ENCODE assay signal across 9 cellular contexts in the genomic region with DNA sequence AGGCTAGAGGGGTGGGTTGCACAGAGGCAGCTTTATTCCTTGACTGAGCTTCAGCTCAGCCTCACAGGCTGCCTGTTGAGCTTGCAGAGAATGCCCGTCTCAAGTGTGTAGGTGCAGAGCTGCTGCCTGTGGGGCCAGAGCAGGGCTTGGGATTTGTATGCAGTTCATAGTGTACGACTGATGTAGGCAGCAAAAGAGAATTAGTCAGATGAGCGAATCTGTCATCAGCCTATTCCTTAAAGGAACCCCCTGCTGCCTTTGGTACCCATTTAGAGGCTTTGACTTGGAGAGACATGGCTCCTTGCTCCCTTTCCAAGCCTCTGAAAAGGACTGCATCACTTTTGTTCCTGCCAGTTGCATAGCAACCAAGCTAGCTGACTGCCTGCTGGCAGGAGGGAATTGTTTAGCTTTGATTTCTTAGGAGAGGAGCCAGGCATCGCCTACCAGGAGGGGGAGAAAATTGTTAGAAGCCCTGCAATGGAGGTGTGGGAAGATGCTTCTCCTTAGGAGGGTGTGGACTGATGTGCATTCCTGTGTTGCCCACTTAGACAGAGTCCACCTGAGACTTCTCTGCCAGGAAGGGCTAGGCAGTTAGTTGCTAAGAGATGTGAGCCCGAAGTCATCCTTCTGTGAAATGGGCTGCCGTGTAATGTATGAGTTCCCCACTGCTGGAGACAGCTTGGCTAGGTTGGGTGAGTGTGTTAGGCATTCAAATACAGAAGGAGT. TPM values are rescaled to one million over a fixed set of nuclear protein-coding genes. Genes with fewer than 3 reads are reported as not detected.
A peak's percentile ranks its signal among the peaks of the same experiment; 100 is the strongest.
DNase-seq lines count a peak whose midpoint lies in the region; ATAC-seq and TF ChIP-seq lines count a peak whose summit lies in the region.
"Had no signal": no experiment of that assay in that cellular context is flagged by ENCODE, and none has a peak within 500 bp of the region (broad histone marks: within the 10 kb centered on the region; RNA-seq: fewer than 3 reads in every experiment).

No MANE protein-coding gene starts in this region.

- DNase-seq in EL, result peak; percentile 31
- DNase-seq in WTC11 (ENCODE audit: low spot score), result peak; percentile 15
- no peak for DNase-seq in left ventricle myocardium superior
- DNase-seq in skeletal muscle cell (ENCODE audit: low read depth), result peak; percentile 65
- DNase-seq in activated gamma-delta T cell treated with Interleukin-2 at 50 U/mL for 16 hours, result no peak
- DNase-seq in T1000 (lab: John Stamatoyannopoulos, UW), result no peak
- DNase-seq: stimulated activated naive CD4-positive, alpha-beta T cell treated with Interleukin-2 at 50 U/mL for 16 hours had no signal

- H3K4me3 Mint-ChIP-seq in WTC11, result no peak overlapping the region

- H3K9me3 Mint-ChIP-seq in WTC11, result no peaks in the 10 kb centered on the region

- POLR2A ChIA-PET in WTC11 (lab: Charles Lee), result no interaction called here

- H3K27me3 Mint-ChIP-seq in WTC11 (ENCODE audit: low read depth), result no peaks in the 10 kb centered on the region

- H3K27ac Mint-ChIP-seq in WTC11, result peak overlapping the region; percentile 14

- CTCF ChIA-PET in WTC11 (lab: Charles Lee), result interaction anchor here (0.5 to 3.5 kb wide), 10 partner anchors 9 to 545 kb away, joined by 3 to 27 read pairs (median 7); a partner anchor contains a TSS

- TF ChIP-seq CTCF in WTC11 (IDR thresholded peaks at IDR 0.05), result no peak

- H3K4me3 ChIP-seq in skeletal muscle cell (ENCODE audit: low read depth, low read length), result no peak overlapping the region

- intact Hi-C loops in left ventricle myocardium superior (cut with micrococcal nuclease), result no loop called here

- peaks cover 40% of the 10 kb centered on the region for H3K4me1 Mint-ChIP-seq in WTC11

- ATAC-seq in WTC11, result peak; percentile 48
- ATAC-seq in left ventricle myocardium superior, result peak; percentile 26
- ATAC-seq in HG03025 (IDR thresholded peaks at IDR 0.05; ENCODE audit: low FRiP score, unreplicated experiment), result no peak
- no peak for ATAC-seq in GM18867 (IDR thresholded peaks at IDR 0.05; ENCODE audit: unreplicated experiment)

- no peaks in the 10 kb centered on the region for H3K36me3 Mint-ChIP-seq in WTC11

TF ChIP-seq in WTC11, 78 proteins besides CTCF, POLR2A, EP300 and RAD21:
- TF ChIP-seq ZNF121 (CRISPR knock-in tag; IDR thresholded peaks at IDR 0.05) (no peak), IRF2 (CRISPR knock-in tag; IDR thresholded peaks at IDR 0.05; ENCODE audit: borderline replicate concordance, low read depth) (no peak), MXD4 (CRISPR knock-in tag; IDR thresholded peaks at IDR 0.05; ENCODE audit: borderline replicate concordance) (no peak), ZNF396 (CRISPR knock-in tag; IDR thresholded peaks at IDR 0.05; ENCODE audit: borderline replicate concordance) (no peak), OVOL2 (CRISPR knock-in tag; IDR thresholded peaks at IDR 0.05; ENCODE audit: borderline replicate concordance) (no peak), NFATC4 (CRISPR knock-in tag; IDR thresholded peaks at IDR 0.05) (no peak), TCF7 (CRISPR knock-in tag; IDR thresholded peaks at IDR 0.05; ENCODE audit: low read depth) (no peak), EMX1 (CRISPR knock-in tag; IDR thresholded peaks at IDR 0.05) (no peak), GRHL2 (CRISPR knock-in tag; IDR thresholded peaks at IDR 0.05; ENCODE audit: insufficient replicate concordance, severe bottlenecking) (no peak), ZNF232 (CRISPR knock-in tag; IDR thresholded peaks at IDR 0.05) (no peak)
- TF ChIP-seq, protein P1, sequence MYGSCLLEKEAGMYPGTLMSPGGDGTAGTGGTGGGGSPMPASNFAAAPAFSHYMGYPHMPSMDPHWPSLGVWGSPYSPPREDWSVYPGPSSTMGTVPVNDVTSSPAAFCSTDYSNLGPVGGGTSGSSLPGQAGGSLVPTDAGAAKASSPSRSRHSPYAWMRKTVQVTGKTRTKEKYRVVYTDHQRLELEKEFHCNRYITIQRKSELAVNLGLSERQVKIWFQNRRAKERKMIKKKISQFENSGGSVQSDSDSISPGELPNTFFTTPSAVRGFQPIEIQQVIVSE (CRISPR knock-in tag; IDR thresholded peaks at IDR 0.05; ENCODE audit: borderline replicate concordance), result no peak
- TF ChIP-seq, protein P2, sequence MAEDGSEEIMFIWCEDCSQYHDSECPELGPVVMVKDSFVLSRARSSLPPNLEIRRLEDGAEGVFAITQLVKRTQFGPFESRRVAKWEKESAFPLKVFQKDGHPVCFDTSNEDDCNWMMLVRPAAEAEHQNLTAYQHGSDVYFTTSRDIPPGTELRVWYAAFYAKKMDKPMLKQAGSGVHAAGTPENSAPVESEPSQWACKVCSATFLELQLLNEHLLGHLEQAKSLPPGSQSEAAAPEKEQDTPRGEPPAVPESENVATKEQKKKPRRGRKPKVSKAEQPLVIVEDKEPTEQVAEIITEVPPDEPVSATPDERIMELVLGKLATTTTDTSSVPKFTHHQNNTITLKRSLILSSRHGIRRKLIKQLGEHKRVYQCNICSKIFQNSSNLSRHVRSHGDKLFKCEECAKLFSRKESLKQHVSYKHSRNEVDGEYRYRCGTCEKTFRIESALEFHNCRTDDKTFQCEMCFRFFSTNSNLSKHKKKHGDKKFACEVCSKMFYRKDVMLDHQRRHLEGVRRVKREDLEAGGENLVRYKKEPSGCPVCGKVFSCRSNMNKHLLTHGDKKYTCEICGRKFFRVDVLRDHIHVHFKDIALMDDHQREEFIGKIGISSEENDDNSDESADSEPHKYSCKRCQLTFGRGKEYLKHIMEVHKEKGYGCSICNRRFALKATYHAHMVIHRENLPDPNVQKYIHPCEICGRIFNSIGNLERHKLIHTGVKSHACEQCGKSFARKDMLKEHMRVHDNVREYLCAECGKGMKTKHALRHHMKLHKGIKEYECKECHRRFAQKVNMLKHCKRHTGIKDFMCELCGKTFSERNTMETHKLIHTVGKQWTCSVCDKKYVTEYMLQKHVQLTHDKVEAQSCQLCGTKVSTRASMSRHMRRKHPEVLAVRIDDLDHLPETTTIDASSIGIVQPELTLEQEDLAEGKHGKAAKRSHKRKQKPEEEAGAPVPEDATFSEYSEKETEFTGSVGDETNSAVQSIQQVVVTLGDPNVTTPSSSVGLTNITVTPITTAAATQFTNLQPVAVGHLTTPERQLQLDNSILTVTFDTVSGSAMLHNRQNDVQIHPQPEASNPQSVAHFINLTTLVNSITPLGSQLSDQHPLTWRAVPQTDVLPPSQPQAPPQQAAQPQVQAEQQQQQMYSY (CRISPR knock-in tag; IDR thresholded peaks at IDR 0.05), result no peak
- TF ChIP-seq, protein P3, sequence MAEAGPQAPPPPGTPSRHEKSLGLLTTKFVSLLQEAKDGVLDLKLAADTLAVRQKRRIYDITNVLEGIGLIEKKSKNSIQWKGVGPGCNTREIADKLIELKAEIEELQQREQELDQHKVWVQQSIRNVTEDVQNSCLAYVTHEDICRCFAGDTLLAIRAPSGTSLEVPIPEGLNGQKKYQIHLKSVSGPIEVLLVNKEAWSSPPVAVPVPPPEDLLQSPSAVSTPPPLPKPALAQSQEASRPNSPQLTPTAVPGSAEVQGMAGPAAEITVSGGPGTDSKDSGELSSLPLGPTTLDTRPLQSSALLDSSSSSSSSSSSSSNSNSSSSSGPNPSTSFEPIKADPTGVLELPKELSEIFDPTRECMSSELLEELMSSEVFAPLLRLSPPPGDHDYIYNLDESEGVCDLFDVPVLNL (CRISPR knock-in tag; IDR thresholded peaks at IDR 0.05; ENCODE audit: borderline replicate concordance, low read depth), result no peak
- TF ChIP-seq, protein P4, sequence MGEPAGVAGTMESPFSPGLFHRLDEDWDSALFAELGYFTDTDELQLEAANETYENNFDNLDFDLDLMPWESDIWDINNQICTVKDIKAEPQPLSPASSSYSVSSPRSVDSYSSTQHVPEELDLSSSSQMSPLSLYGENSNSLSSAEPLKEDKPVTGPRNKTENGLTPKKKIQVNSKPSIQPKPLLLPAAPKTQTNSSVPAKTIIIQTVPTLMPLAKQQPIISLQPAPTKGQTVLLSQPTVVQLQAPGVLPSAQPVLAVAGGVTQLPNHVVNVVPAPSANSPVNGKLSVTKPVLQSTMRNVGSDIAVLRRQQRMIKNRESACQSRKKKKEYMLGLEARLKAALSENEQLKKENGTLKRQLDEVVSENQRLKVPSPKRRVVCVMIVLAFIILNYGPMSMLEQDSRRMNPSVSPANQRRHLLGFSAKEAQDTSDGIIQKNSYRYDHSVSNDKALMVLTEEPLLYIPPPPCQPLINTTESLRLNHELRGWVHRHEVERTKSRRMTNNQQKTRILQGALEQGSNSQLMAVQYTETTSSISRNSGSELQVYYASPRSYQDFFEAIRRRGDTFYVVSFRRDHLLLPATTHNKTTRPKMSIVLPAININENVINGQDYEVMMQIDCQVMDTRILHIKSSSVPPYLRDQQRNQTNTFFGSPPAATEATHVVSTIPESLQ (CRISPR knock-in tag; IDR thresholded peaks at IDR 0.05), result no peak
TF ChIP-seq in WTC11: peak in this region for 0.

RNA-seq across cellular contexts. Expression of a gene that starts 10.9 kb away (rescaled TPM):
- 98.3 to 104 TPM (median 99.3 TPM) in 3 replicates for total RNA-seq in WTC11 (2021)
- total RNA-seq in left ventricle myocardium superior, result 887 TPM

RNA-seq across cellular contexts. Expression of a gene that starts 11.3 kb away (rescaled TPM):
- total RNA-seq in WTC11 (2021) (93.1 to 99.6 TPM (median 97.9 TPM) in 3 replicates), left ventricle myocardium superior (20.2 TPM)

RNA-seq across cellular contexts. Expression of a gene that starts 33.2 kb away (rescaled TPM):
- 46.6 to 52.2 TPM (median 49.4 TPM) in 3 replicates for total RNA-seq in WTC11 (2021)
- total RNA-seq in left ventricle myocardium superior, result 71.8 TPM

Comparison
In these comparisons a context has a peak if more than half of its experiments do, and no peak if none do; other contexts are left out.
1. DNase-seq: peak in EL (single experiment), WTC11 (single experiment) and skeletal muscle cell (single experiment); none in left ventricle myocardium superior (single experiment), activated gamma-delta T cell treated with Interleukin-2 at 50 U/mL for 16 hours (single experiment) and T1000 (single experiment).
2. ATAC-seq: peak in WTC11 (single experiment) and left ventricle myocardium superior (single experiment); none in HG03025 (single experiment) and GM18867 (single experiment).